ENCODE assay signal across 8 cellular contexts in the genomic region with DNA sequence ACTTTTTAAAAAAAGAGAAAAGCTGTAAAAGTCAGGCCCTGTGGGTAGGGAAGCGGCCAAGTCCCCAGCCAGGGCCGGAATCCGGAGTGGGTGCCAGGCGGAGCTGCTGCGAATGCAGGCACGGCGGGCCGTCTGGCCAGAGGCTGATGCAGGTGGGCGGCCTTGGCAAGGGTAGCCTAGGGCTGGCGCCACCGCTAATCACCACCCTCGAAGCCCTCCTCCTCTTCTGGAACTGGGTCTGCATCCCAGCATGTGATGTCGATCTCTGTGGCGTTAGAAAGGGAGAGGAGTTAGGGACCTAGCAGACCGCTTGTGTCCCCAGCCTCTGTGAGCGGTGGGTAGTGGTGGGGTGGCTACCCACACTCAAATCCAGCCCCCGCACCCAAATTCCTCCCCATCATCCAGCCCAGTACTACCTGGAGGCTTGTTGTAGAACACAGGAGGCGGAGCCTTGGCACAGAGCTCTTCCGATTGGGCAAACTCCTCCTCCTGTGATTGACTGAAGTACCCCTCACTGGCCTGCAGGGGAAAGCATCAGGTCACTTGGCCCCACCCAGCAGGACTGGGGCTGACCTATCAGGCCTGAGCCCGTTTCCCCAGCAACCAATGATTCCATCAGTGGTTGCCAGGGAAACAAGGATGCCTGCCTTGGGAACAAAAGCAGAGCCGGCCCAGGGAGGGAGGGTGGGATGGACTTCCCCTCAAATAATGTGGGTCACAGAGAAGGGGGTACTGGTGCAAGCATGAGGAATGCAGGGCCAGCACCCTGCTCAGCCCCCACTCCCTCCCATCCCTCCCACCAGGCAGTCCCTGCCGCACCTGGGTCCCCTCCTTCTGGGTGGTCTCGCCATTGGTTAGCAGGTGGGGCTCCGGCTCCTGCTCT. TPM values are rescaled to one million over a fixed set of nuclear protein-coding genes. Genes with fewer than 3 reads are reported as not detected.
DNase-seq lines count a peak whose midpoint lies in the region; ATAC-seq and TF ChIP-seq lines count a peak whose summit lies in the region.

No MANE protein-coding gene starts in this region.

- no peaks in the 10 kb centered on the region for H3K27me3 ChIP-seq in uterus

- H3K9me3 ChIP-seq in uterus: no peaks in the 10 kb centered on the region

- H3K4me1 Mint-ChIP-seq in activated CD8-positive, alpha-beta T cell treated with anti-CD3 and anti-CD28 coated beads, Interleukin-2, amount 10 ng/mL, durations not matched to agents 7 days and 5 days (ENCODE audit: low read depth): peaks cover 41% of the 10 kb centered on the region
- peaks cover 9 to 15% of the 10 kb centered on the region in 2 donors for H3K4me1 Mint-ChIP-seq in natural killer cell treated with Interleukin-12 subunit alpha and Interleukin-12 subunit beta and Interleukin-15 and Interleukin-18, amount 100 ng/mL, for 72 hours (ENCODE audit: low read depth in 2 of 2)

- intact Hi-C loops in uterus (cut with DNase I; ENCODE audit: low total_unique reads): no loop called here

- DNase-seq in DMS 273 treated with DMSO at 0.1 percent for 48 hours (lab: John Stamatoyannopoulos, UW) (peak; percentile 97), NCI-H524 (lab: John Stamatoyannopoulos, UW) (peak; percentile 95 to 97), fibroblast of mammary gland (ENCODE audit: low read depth) (peak; percentile 98), uterus (peak; percentile 84 to 87)
- DNase-seq in activated CD8-positive, alpha-beta T cell treated with anti-CD3 and anti-CD28 coated beads, Interleukin-2, amount 10 ng/mL, durations not matched to agents 7 days and 5 days: peak; percentile 74
- peak; percentile 73 for DNase-seq in natural killer cell treated with Interleukin-12 subunit alpha and Interleukin-12 subunit beta and Interleukin-15 and Interleukin-18, amount 100 ng/mL, for 72 hours (ENCODE audit: low spot score)

- peak; percentile 40 for ATAC-seq in GM19463 (IDR thresholded peaks at IDR 0.05; ENCODE audit: unreplicated experiment)
- ATAC-seq in HG03571 (IDR thresholded peaks at IDR 0.05; ENCODE audit: unreplicated experiment): peak; percentile 44
- peak; percentile 11 for ATAC-seq in activated CD8-positive, alpha-beta T cell treated with anti-CD3 and anti-CD28 coated beads, Interleukin-2, amount 10 ng/mL, durations not matched to agents 7 days and 5 days
- peak; percentile 56 to 58 for ATAC-seq in natural killer cell treated with Interleukin-12 subunit alpha and Interleukin-12 subunit beta and Interleukin-15 and Interleukin-18, amount 100 ng/mL, for 72 hours

- POLR2A ChIA-PET in activated CD8-positive, alpha-beta T cell treated with anti-CD3 and anti-CD28 coated beads, Interleukin-2, amount 10 ng/mL, durations not matched to agents 7 days and 5 days (lab: Charles Lee): interaction anchor here (1.0 to 7.2 kb wide), 3 partner anchors 12 to 54 kb away, joined by 4 to 54 read pairs (median 4); no protein-coding TSS in a partner anchor

- peaks cover 0 to 23% of the 10 kb centered on the region in 2 donors for H3K4me1 ChIP-seq in uterus

- H3K9me3 Mint-ChIP-seq in activated CD8-positive, alpha-beta T cell treated with anti-CD3 and anti-CD28 coated beads, Interleukin-2, amount 10 ng/mL, durations not matched to agents 7 days and 5 days (ENCODE audit: insufficient read depth): no peaks in the 10 kb centered on the region
- no peaks in the 10 kb centered on the region for H3K9me3 Mint-ChIP-seq in natural killer cell treated with Interleukin-12 subunit alpha and Interleukin-12 subunit beta and Interleukin-15 and Interleukin-18, amount 100 ng/mL, for 72 hours

- peak; percentile 73 for TF ChIP-seq CTCF in fibroblast of mammary gland (conservative IDR thresholded peaks at IDR 0.05; ENCODE audit: control insufficient read depth, insufficient read depth, low read depth, low read length)
- TF ChIP-seq CTCF in uterus (IDR thresholded peaks at IDR 0.05): peak; percentile 35 to 73 (median 64)

- H3K4me3 Mint-ChIP-seq in activated CD8-positive, alpha-beta T cell treated with anti-CD3 and anti-CD28 coated beads, Interleukin-2, amount 10 ng/mL, durations not matched to agents 7 days and 5 days: peak overlapping the region; percentile 49
- H3K4me3 Mint-ChIP-seq in natural killer cell treated with Interleukin-12 subunit alpha and Interleukin-12 subunit beta and Interleukin-15 and Interleukin-18, amount 100 ng/mL, for 72 hours: no peak overlapping the region

- H3K27ac Mint-ChIP-seq in activated CD8-positive, alpha-beta T cell treated with anti-CD3 and anti-CD28 coated beads, Interleukin-2, amount 10 ng/mL, durations not matched to agents 7 days and 5 days: peak overlapping the region; percentile 61
- H3K27ac Mint-ChIP-seq in natural killer cell treated with Interleukin-12 subunit alpha and Interleukin-12 subunit beta and Interleukin-15 and Interleukin-18, amount 100 ng/mL, for 72 hours: no peak overlapping the region

- peaks cover 14% of the 10 kb centered on the region for H3K36me3 Mint-ChIP-seq in activated CD8-positive, alpha-beta T cell treated with anti-CD3 and anti-CD28 coated beads, Interleukin-2, amount 10 ng/mL, durations not matched to agents 7 days and 5 days (ENCODE audit: low read depth)
- no peaks in the 10 kb centered on the region for H3K36me3 Mint-ChIP-seq in natural killer cell treated with Interleukin-12 subunit alpha and Interleukin-12 subunit beta and Interleukin-15 and Interleukin-18, amount 100 ng/mL, for 72 hours

- no peaks in the 10 kb centered on the region for H3K36me3 ChIP-seq in uterus

- CTCF ChIA-PET in activated CD8-positive, alpha-beta T cell treated with anti-CD3 and anti-CD28 coated beads, Interleukin-2, amount 10 ng/mL, durations not matched to agents 7 days and 5 days (lab: Charles Lee): interaction anchor here (0.7 to 8.6 kb wide), 34 partner anchors 9 to 344 kb away, joined by 3 to 337 read pairs (median 7); a partner anchor contains a TSS

- H3K27ac ChIP-seq in uterus: peak overlapping the region; percentile 62 to 63

- no peak overlapping the region for H3K4me3 ChIP-seq in fibroblast of mammary gland (ENCODE audit: control insufficient read depth, low read depth, low read length)
- H3K4me3 ChIP-seq in uterus: no peak overlapping the region

- peaks cover 3% of the 10 kb centered on the region for H3K27me3 Mint-ChIP-seq in activated CD8-positive, alpha-beta T cell treated with anti-CD3 and anti-CD28 coated beads, Interleukin-2, amount 10 ng/mL, durations not matched to agents 7 days and 5 days (ENCODE audit: low read depth)
- H3K27me3 Mint-ChIP-seq in natural killer cell treated with Interleukin-12 subunit alpha and Interleukin-12 subunit beta and Interleukin-15 and Interleukin-18, amount 100 ng/mL, for 72 hours: no peaks in the 10 kb centered on the region

- no peak for TF ChIP-seq POLR2A in uterus (IDR thresholded peaks at IDR 0.05)

RNA-seq across cellular contexts. Expression of a gene that starts 10.9 kb away (rescaled TPM):
- 10 to 100 TPM in 1 of 2 experiments, 1 to 10 TPM in 1; 9.8 to 11.6 TPM for total RNA-seq in activated CD8-positive, alpha-beta T cell treated with anti-CD3 and anti-CD28 coated beads, Interleukin-2, amount 10 ng/mL, durations not matched to agents 7 days and 5 days
- 1 to 10 TPM in 1 of 2 donors, under 1 TPM in 1; 0.83 to 2.6 TPM for total RNA-seq in natural killer cell treated with Interleukin-12 subunit alpha and Interleukin-12 subunit beta and Interleukin-15 and Interleukin-18, amount 100 ng/mL, for 72 hours
- total RNA-seq in uterus: 1 to 10 TPM in 2 of 4 donors, not detected in 2; 1.9 to 3.0 TPM

RNA-seq across cellular contexts. Expression of a gene that starts 16.0 kb away (rescaled TPM):
- 100 to 1,000 TPM in 1 of 2 experiments, 10 to 100 TPM in 1; 92.9 to 104 TPM for total RNA-seq in activated CD8-positive, alpha-beta T cell treated with anti-CD3 and anti-CD28 coated beads, Interleukin-2, amount 10 ng/mL, durations not matched to agents 7 days and 5 days
- 10 to 100 TPM in 1 of 2 donors, 1 to 10 TPM in 1; 7.1 to 13.3 TPM for total RNA-seq in natural killer cell treated with Interleukin-12 subunit alpha and Interleukin-12 subunit beta and Interleukin-15 and Interleukin-18, amount 100 ng/mL, for 72 hours
- total RNA-seq in uterus: 100 to 1,000 TPM in 2 of 4 donors, 10 to 100 TPM in 2; 30.6 to 107 (median 82.7) TPM

RNA-seq across cellular contexts. Expression of a gene that starts 31.0 kb away (rescaled TPM):
- total RNA-seq in activated CD8-positive, alpha-beta T cell treated with anti-CD3 and anti-CD28 coated beads, Interleukin-2, amount 10 ng/mL, durations not matched to agents 7 days and 5 days: 100 to 1,000 TPM; 206 to 213 TPM
- total RNA-seq in natural killer cell treated with Interleukin-12 subunit alpha and Interleukin-12 subunit beta and Interleukin-15 and Interleukin-18, amount 100 ng/mL, for 72 hours: 100 to 1,000 TPM in 1 of 2 donors, 10 to 100 TPM in 1; 58.1 to 113 TPM
- 10 to 100 TPM; 16.4 to 29.8 (median 20.9) TPM for total RNA-seq in uterus

RNA-seq across cellular contexts. Expression of a gene that starts 39.9 kb away (rescaled TPM):
- 10 to 100 TPM; 62.5 to 67.3 TPM for total RNA-seq in activated CD8-positive, alpha-beta T cell treated with anti-CD3 and anti-CD28 coated beads, Interleukin-2, amount 10 ng/mL, durations not matched to agents 7 days and 5 days
- total RNA-seq in natural killer cell treated with Interleukin-12 subunit alpha and Interleukin-12 subunit beta and Interleukin-15 and Interleukin-18, amount 100 ng/mL, for 72 hours: 10 to 100 TPM; 15.5 to 39.1 TPM
- total RNA-seq in uterus: 100 to 1,000 TPM; 102 to 543 (median 193) TPM

RNA-seq across cellular contexts. Expression of a gene that starts 48.1 kb away (rescaled TPM):
- total RNA-seq in activated CD8-positive, alpha-beta T cell treated with anti-CD3 and anti-CD28 coated beads, Interleukin-2, amount 10 ng/mL, durations not matched to agents 7 days and 5 days: 1 to 10 TPM; 3.2 to 3.5 TPM
- under 1 TPM in 1 of 2 donors, not detected in 1; 0.45 TPM for total RNA-seq in natural killer cell treated with Interleukin-12 subunit alpha and Interleukin-12 subunit beta and Interleukin-15 and Interleukin-18, amount 100 ng/mL, for 72 hours
- 1 to 10 TPM in 1 of 4 donors, not detected in 3; 7.6 TPM for total RNA-seq in uterus
